4 cellular contexts compared by ENCODE assay signal in genomic region chr10:88366772-88367171, GRCh38.
"Had no signal": no experiment of that assay in that cellular context is flagged by ENCODE, and none has a peak within 500 bp of the region (broad histone marks: within the 10 kb centered on the region; RNA-seq: fewer than 3 reads in every experiment).

No MANE protein-coding gene starts in this region.

- ATAC-seq: HepG2, K562 had no signal

- H3K4me3 ChIP-seq: K562 had no signal

- H3K27ac ChIP-seq: HL-60, KMS-11 had no signal
